8 cellular contexts compared by ENCODE assay signal in genomic region chr11:76783294-76783900, GRCh38. TPM values are rescaled to one million over a fixed set of nuclear protein-coding genes. Genes with fewer than 3 reads are reported as not detected.
DNase-seq lines count a peak whose midpoint lies in the region; ATAC-seq, FAIRE-seq and TF ChIP-seq lines count a peak whose summit lies in the region.

Gene TSKU (plus strand): TSS chr11:76783356. CDS start chr11:76795617, 12,261 bp downstream.

- peaks cover 8% of the 10 kb centered on the region for H3F3A ChIP-seq in MM.1S (ENCODE audit: insufficient read depth, low read length)

- CTCF ChIA-PET in MCF 10A (lab: Yijun Ruan, JAX), result interaction anchor here (1.3 to 1.5 kb wide), 2 partner anchors 10 to 62 kb away, joined by 4 to 5 read pairs; no protein-coding TSS in a partner anchor

- H3K4me1 Mint-ChIP-seq in MCF 10A (ENCODE audit: insufficient read depth, unreplicated experiment), result peaks cover 63% of the 10 kb centered on the region

- H3K27ac Mint-ChIP-seq in MCF 10A (ENCODE audit: low read depth, unreplicated experiment), result peak within 1 kb of the TSS; percentile 17

- peak within 1 kb of the TSS; percentile 90 for H2AFZ ChIP-seq in DND-41 (ENCODE audit: low read depth, low read length)
- H2AFZ ChIP-seq in MM.1S (ENCODE audit: low read length), result peak within 1 kb of the TSS; percentile 81

- BruUV-seq in MCF 10A (replicated peaks; lab: Mats Ljungman, UMichigan), result no TSS peak

- H4K20me1 ChIP-seq in DND-41 (ENCODE audit: insufficient read depth, low read length) (peaks cover 30% of the 10 kb centered on the region; the same call in 1 of the 2 replicates), MM.1S (ENCODE audit: insufficient read depth, low read length) (no peaks in the 10 kb centered on the region)

- peak within 1 kb of the TSS; percentile 83 for H3K4me2 ChIP-seq in DND-41 (ENCODE audit: insufficient read depth, low read length)
- peak within 1 kb of the TSS; percentile 84 for H3K4me2 ChIP-seq in MM.1S (ENCODE audit: low read depth, low read length)

- POLR2A ChIA-PET in MCF 10A (lab: Yijun Ruan, JAX), result interaction anchor here (0.5 to 3.3 kb wide), 9 partner anchors 11 to 506 kb away, joined by 3 to 83 read pairs (median 4); no protein-coding TSS in a partner anchor

- no CpG with 5 or more reads among the region's 78 CpGs for WGBS in right lobe of liver (ENCODE audit: insufficient coverage, low coverage, low lambda C conversion rate, missing lambda C conversion rate)

- DNase-seq in DND-41 (no peak), MM.1S (no peak), MCF 10A (ENCODE audit: unreplicated experiment) (no peak), right lobe of liver (no peak), DMS153 (lab: John Stamatoyannopoulos, UW) (no peak), GM19239 (ENCODE audit: insufficient read length, low spot score) (no peak)

- no peaks in the 10 kb centered on the region for H3K27me3 ChIP-seq in DND-41 (ENCODE audit: insufficient read depth, low read length, poor library complexity)
- H3K27me3 ChIP-seq in MM.1S (replicated peaks; ENCODE audit: insufficient read depth, low read length), result no peaks in the 10 kb centered on the region
- H3K27me3 ChIP-seq in right lobe of liver, result no peaks in the 10 kb centered on the region

- peak within 1 kb of the TSS; percentile 83 for H3K4me3 Mint-ChIP-seq in MCF 10A (ENCODE audit: unreplicated experiment)

- H3K9me2 ChIP-seq in MM.1S (replicated peaks; ENCODE audit: insufficient read depth, low read length), result no peaks in the 10 kb centered on the region

- ATAC-seq in DND-41 (ENCODE audit: insufficient read depth, low read depth), result peak; percentile 20
- peak; percentile 1 to 26 (median 8) for ATAC-seq in right lobe of liver
- no peak for ATAC-seq in HG02840 (IDR thresholded peaks at IDR 0.05; ENCODE audit: low FRiP score, unreplicated experiment)

- peak; percentile 61 for TF ChIP-seq POLR2A in right lobe of liver (IDR thresholded peaks at IDR 0.05)

- 0 out of 2 replicates have a peak, but pooled peaks cover 9% of the 10 kb centered on the region for H3K79me2 ChIP-seq in DND-41 (ENCODE audit: insufficient read depth, low read length)
- H3K79me2 ChIP-seq in MM.1S (ENCODE audit: low read length), result no peaks in the 10 kb centered on the region

- FAIRE-seq in GM19239 (lab: Jason Lieb, UNC), result no peak

- peak within 1 kb of the TSS; percentile 81 for H3K27ac ChIP-seq in DND-41 (ENCODE audit: low read length)
- H3K27ac ChIP-seq in MM.1S (ENCODE audit: low read length), result peak within 1 kb of the TSS; percentile 65
- peak within 1 kb of the TSS; percentile 89 to 100 (median 93) for H3K27ac ChIP-seq in right lobe of liver

- H3K4me3 ChIP-seq in DND-41 (ENCODE audit: low read depth in 1 of 2, low read length in 2 of 2), result peak within 1 kb of the TSS; percentile 74 to 89
- peak within 1 kb of the TSS; percentile 87 for H3K4me3 ChIP-seq in MM.1S (ENCODE audit: low read length)
- H3K4me3 ChIP-seq in right lobe of liver, result peak within 1 kb of the TSS; percentile 87 to 94 (median 90)

- H3K9ac ChIP-seq in DND-41 (ENCODE audit: low read depth, low read length), result peak within 1 kb of the TSS; percentile 83
- peak within 1 kb of the TSS; percentile 56 for H3K9ac ChIP-seq in MM.1S (ENCODE audit: low read length)

- no peaks in the 10 kb centered on the region for H3K9me3 ChIP-seq in DND-41 (ENCODE audit: insufficient read depth, low read length, severe bottlenecking)
- no peaks in the 10 kb centered on the region for H3K9me3 ChIP-seq in MM.1S (replicated peaks; ENCODE audit: insufficient read depth, low read length)
- no peaks in the 10 kb centered on the region for H3K9me3 ChIP-seq in right lobe of liver

- intact Hi-C loops in MCF 10A (cut with micrococcal nuclease) (loop anchor here (5.0 kb wide), 1 partner anchor 51 kb away; no protein-coding TSS in a partner anchor), right lobe of liver (cut with DNase I) (no loop called here)

- TF ChIP-seq CTCF in DND-41 (IDR thresholded peaks at IDR 0.05; ENCODE audit: borderline replicate concordance, extremely low read depth, low read length, poor library complexity, severe bottlenecking), result no peak
- no peak for TF ChIP-seq CTCF in MM.1S (IDR thresholded peaks at IDR 0.05; ENCODE audit: low read length)
- no peak for TF ChIP-seq CTCF in MCF 10A (IDR thresholded peaks at IDR 0.05; ENCODE audit: unreplicated experiment)
- peak in 2 of 4 donors; percentile 2 to 15 for TF ChIP-seq CTCF in right lobe of liver (IDR thresholded peaks at IDR 0.05)
- TF ChIP-seq CTCF in subcutaneous adipose tissue (IDR thresholded peaks at IDR 0.05; ENCODE audit: low read depth), result no peak

- peaks cover 14% of the 10 kb centered on the region for H3K36me3 Mint-ChIP-seq in MCF 10A (ENCODE audit: insufficient read depth, unreplicated experiment)

- no peaks in the 10 kb centered on the region; the same call in 1 of the 2 replicates for H3K36me3 ChIP-seq in DND-41 (ENCODE audit: insufficient read depth, low read length)
- no peaks in the 10 kb centered on the region for H3K36me3 ChIP-seq in MM.1S (replicated peaks; ENCODE audit: insufficient read depth, low read length)
- peaks cover 0 to 38% (median 4%) of the 10 kb centered on the region in 4 donors for H3K36me3 ChIP-seq in right lobe of liver

- H3K27me3 Mint-ChIP-seq in MCF 10A (ENCODE audit: insufficient read depth, unreplicated experiment), result no peaks in the 10 kb centered on the region

- H3K4me1 ChIP-seq in DND-41 (ENCODE audit: insufficient read depth, low read length) (peaks cover 32% of the 10 kb centered on the region), MM.1S (ENCODE audit: low read length) (peaks cover 7% of the 10 kb centered on the region; the same call in 1 of the 2 replicates), right lobe of liver (peaks cover 0 to 36% (median 14%) of the 10 kb centered on the region in 4 donors)

- H3K9me3 Mint-ChIP-seq in MCF 10A (ENCODE audit: unreplicated experiment), result peaks cover 5% of the 10 kb centered on the region

RNA-seq across cellular contexts. Expression of gene TSKU, which starts in this region (rescaled TPM):
- total RNA-seq in MCF 10A (2022) (18.4 and 20.1 TPM in 2 replicates), right lobe of liver (1,000 to 10,000 TPM in 1 of 6 experiments, 100 to 1,000 TPM in 4, 10 to 100 TPM in 1; 66.1 to 1,026 (median 278) TPM), subcutaneous adipose tissue (100 to 1,000 TPM in 3 of 4 donors, 10 to 100 TPM in 1; 78.9 to 385 (median 157) TPM)
